ENCODE assay signal across 16 cellular contexts in the genomic region with DNA sequence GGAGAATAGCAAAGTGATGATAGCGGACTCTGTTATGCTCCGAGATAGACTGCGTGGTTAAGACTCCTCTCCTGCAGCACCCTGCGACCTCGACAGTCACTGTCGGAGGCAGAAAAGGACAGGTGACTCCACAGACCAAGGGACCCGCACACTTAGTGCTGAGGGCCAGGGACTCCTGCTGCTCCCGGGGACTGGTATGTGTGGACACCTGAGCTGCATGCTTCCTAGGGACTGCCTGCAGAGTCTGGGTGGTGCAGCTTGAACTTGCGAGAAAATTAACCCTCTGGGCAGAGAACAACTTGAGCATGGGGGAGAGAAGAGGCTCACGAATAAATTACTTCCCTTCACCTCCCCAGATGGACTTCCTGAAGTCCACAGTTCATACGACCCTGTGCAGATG.
DNase-seq lines count a peak whose midpoint lies in the region; ATAC-seq and TF ChIP-seq lines count a peak whose summit lies in the region.
"Had no signal": no experiment of that assay in that cellular context is flagged by ENCODE, and none has a peak within 500 bp of the region (broad histone marks: within the 10 kb centered on the region; RNA-seq: fewer than 3 reads in every experiment).

No MANE protein-coding gene starts in this region.

- H3K27ac ChIP-seq in GM23338 (ENCODE audit: low read depth), result no peak overlapping the region
- H3K27ac ChIP-seq: BLaER1 treated with 17β-estradiol and CSF1 and Interleukin-3, amounts not matched to agents 10 nM and 100 nM; HL-60 had no signal

- H3K4me3 ChIP-seq in GM23338, result no peak overlapping the region
- H3K4me3 ChIP-seq: BLaER1 treated with 17β-estradiol and CSF1 and Interleukin-3, amounts not matched to agents 10 nM and 100 nM had no signal

- H3K4me1 Mint-ChIP-seq in GM23338 (peaks cover 14% of the 10 kb centered on the region), glutamatergic neuron (ENCODE audit: low read depth, unreplicated experiment) (peaks cover 11% of the 10 kb centered on the region), chondrocyte (ENCODE audit: low read depth) (no peaks in the 10 kb centered on the region)
- H3K4me1 Mint-ChIP-seq: B cell had no signal

- H3K79me2 ChIP-seq in GM23338 (replicated peaks; ENCODE audit: insufficient read depth), result no peaks in the 10 kb centered on the region

- H3K27ac Mint-ChIP-seq in GM23338 (no peak overlapping the region), glutamatergic neuron (ENCODE audit: unreplicated experiment) (peak overlapping the region; percentile 23), chondrocyte (ENCODE audit: unreplicated experiment) (no peak overlapping the region)
- H3K27ac Mint-ChIP-seq: B cell; CD8-positive, alpha-beta T cell; H9 had no signal

- ATAC-seq in GM23338 (peak; percentile 73), GM18868 (IDR thresholded peaks at IDR 0.05; ENCODE audit: unreplicated experiment) (no peak)
- ATAC-seq: CD8-positive, alpha-beta T cell had no signal

- peak; percentile 8 for DNase-seq in GM23338 (ENCODE audit: low spot score)
- DNase-seq in NCI-H748 treated with DMSO at 0.1 percent for 48 hours (lab: John Stamatoyannopoulos, UW), result peak; percentile 3
- DNase-seq in glutamatergic neuron, result no peak
- DNase-seq in G401 (ENCODE audit: low spot score), result no peak
- no peak for DNase-seq in chondrocyte (ENCODE audit: low spot score)
- DNase-seq: CD8-positive, alpha-beta T cell; DMS 273 treated with DMSO at 0.1 percent for 48 hours; DMS53; DND-41; EL; GOT3; H9 had no signal

- H3K27me3 Mint-ChIP-seq in GM23338 (ENCODE audit: insufficient read depth, low read depth, poor library complexity) (peaks cover 5% of the 10 kb centered on the region), glutamatergic neuron (ENCODE audit: unreplicated experiment) (no peaks in the 10 kb centered on the region), chondrocyte (ENCODE audit: low read depth) (peaks cover 26% of the 10 kb centered on the region)

- no peaks in the 10 kb centered on the region for H3F3A ChIP-seq in GM23338 (replicated peaks; ENCODE audit: low read depth)

- H3K36me3 Mint-ChIP-seq in GM23338 (ENCODE audit: low read depth), result peaks cover 5% of the 10 kb centered on the region; the same call in 1 of the 3 replicates
- H3K36me3 Mint-ChIP-seq in glutamatergic neuron (ENCODE audit: unreplicated experiment), result peaks cover 3% of the 10 kb centered on the region
- no peaks in the 10 kb centered on the region for H3K36me3 Mint-ChIP-seq in chondrocyte (ENCODE audit: low read depth)
- H3K36me3 Mint-ChIP-seq: CD8-positive, alpha-beta T cell had no signal

- H3K4me3 Mint-ChIP-seq in GM23338 (no peak overlapping the region), glutamatergic neuron (ENCODE audit: unreplicated experiment) (no peak overlapping the region), chondrocyte (ENCODE audit: unreplicated experiment) (no peak overlapping the region)
- H3K4me3 Mint-ChIP-seq: B cell; CD8-positive, alpha-beta T cell; H9 had no signal

- no peaks in the 10 kb centered on the region for H3K9me2 ChIP-seq in GM23338 (ENCODE audit: insufficient read depth)

- H3K4me2 ChIP-seq in GM23338, result no peak overlapping the region
- H3K4me2 ChIP-seq: BLaER1 treated with 17β-estradiol and CSF1 and Interleukin-3, amounts not matched to agents 10 nM and 100 nM had no signal

- in situ Hi-C loops in G401 (cut with HindIII; ENCODE audit: low sequenced_read_pairs), result no loop called here

- H3K36me3 ChIP-seq in GM23338 (ENCODE audit: insufficient read depth), result no peaks in the 10 kb centered on the region
- H3K36me3 ChIP-seq: BLaER1 treated with 17β-estradiol and CSF1 and Interleukin-3, amounts not matched to agents 10 nM and 100 nM had no signal

- TF ChIP-seq CTCF in GM23338 (conservative IDR thresholded peaks at IDR 0.05; ENCODE audit: low read depth in 2 of 2) (no peak), glutamatergic neuron (IDR thresholded peaks at IDR 0.05; ENCODE audit: partially characterized antibody, unreplicated experiment) (no peak), chondrocyte (IDR thresholded peaks at IDR 0.05) (no peak)

- no peaks in the 10 kb centered on the region for H4K20me1 ChIP-seq in GM23338 (replicated peaks; ENCODE audit: insufficient read depth)
- H4K20me1 ChIP-seq: BLaER1 treated with 17β-estradiol and CSF1 and Interleukin-3, amounts not matched to agents 10 nM and 100 nM had no signal

- peak overlapping the region; percentile 48; the same call in 1 of the 2 replicates for H2AFZ ChIP-seq in GM23338

- H3K9me3 Mint-ChIP-seq in GM23338, result peaks cover 12% of the 10 kb centered on the region
- no peaks in the 10 kb centered on the region for H3K9me3 Mint-ChIP-seq in glutamatergic neuron (ENCODE audit: unreplicated experiment)
- H3K9me3 Mint-ChIP-seq in chondrocyte (ENCODE audit: low read depth), result peaks cover 10% of the 10 kb centered on the region

- no peaks in the 10 kb centered on the region for H3K27me3 ChIP-seq in GM23338 (ENCODE audit: insufficient read depth)
- H3K27me3 ChIP-seq: BLaER1 treated with 17β-estradiol and CSF1 and Interleukin-3, amounts not matched to agents 10 nM and 100 nM had no signal

- no peaks in the 10 kb centered on the region for H3K4me1 ChIP-seq in GM23338 (ENCODE audit: insufficient read depth)
- H3K4me1 ChIP-seq: BLaER1 treated with 17β-estradiol and CSF1 and Interleukin-3, amounts not matched to agents 10 nM and 100 nM had no signal

TF ChIP-seq in GM23338, 12 proteins besides CTCF, POLR2A, EP300 and RAD21 (continues in another document):
- TF ChIP-seq, protein P1, sequence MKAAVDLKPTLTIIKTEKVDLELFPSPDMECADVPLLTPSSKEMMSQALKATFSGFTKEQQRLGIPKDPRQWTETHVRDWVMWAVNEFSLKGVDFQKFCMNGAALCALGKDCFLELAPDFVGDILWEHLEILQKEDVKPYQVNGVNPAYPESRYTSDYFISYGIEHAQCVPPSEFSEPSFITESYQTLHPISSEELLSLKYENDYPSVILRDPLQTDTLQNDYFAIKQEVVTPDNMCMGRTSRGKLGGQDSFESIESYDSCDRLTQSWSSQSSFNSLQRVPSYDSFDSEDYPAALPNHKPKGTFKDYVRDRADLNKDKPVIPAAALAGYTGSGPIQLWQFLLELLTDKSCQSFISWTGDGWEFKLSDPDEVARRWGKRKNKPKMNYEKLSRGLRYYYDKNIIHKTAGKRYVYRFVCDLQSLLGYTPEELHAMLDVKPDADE (IDR thresholded peaks at IDR 0.05), result no peak
- TF ChIP-seq, protein P2, sequence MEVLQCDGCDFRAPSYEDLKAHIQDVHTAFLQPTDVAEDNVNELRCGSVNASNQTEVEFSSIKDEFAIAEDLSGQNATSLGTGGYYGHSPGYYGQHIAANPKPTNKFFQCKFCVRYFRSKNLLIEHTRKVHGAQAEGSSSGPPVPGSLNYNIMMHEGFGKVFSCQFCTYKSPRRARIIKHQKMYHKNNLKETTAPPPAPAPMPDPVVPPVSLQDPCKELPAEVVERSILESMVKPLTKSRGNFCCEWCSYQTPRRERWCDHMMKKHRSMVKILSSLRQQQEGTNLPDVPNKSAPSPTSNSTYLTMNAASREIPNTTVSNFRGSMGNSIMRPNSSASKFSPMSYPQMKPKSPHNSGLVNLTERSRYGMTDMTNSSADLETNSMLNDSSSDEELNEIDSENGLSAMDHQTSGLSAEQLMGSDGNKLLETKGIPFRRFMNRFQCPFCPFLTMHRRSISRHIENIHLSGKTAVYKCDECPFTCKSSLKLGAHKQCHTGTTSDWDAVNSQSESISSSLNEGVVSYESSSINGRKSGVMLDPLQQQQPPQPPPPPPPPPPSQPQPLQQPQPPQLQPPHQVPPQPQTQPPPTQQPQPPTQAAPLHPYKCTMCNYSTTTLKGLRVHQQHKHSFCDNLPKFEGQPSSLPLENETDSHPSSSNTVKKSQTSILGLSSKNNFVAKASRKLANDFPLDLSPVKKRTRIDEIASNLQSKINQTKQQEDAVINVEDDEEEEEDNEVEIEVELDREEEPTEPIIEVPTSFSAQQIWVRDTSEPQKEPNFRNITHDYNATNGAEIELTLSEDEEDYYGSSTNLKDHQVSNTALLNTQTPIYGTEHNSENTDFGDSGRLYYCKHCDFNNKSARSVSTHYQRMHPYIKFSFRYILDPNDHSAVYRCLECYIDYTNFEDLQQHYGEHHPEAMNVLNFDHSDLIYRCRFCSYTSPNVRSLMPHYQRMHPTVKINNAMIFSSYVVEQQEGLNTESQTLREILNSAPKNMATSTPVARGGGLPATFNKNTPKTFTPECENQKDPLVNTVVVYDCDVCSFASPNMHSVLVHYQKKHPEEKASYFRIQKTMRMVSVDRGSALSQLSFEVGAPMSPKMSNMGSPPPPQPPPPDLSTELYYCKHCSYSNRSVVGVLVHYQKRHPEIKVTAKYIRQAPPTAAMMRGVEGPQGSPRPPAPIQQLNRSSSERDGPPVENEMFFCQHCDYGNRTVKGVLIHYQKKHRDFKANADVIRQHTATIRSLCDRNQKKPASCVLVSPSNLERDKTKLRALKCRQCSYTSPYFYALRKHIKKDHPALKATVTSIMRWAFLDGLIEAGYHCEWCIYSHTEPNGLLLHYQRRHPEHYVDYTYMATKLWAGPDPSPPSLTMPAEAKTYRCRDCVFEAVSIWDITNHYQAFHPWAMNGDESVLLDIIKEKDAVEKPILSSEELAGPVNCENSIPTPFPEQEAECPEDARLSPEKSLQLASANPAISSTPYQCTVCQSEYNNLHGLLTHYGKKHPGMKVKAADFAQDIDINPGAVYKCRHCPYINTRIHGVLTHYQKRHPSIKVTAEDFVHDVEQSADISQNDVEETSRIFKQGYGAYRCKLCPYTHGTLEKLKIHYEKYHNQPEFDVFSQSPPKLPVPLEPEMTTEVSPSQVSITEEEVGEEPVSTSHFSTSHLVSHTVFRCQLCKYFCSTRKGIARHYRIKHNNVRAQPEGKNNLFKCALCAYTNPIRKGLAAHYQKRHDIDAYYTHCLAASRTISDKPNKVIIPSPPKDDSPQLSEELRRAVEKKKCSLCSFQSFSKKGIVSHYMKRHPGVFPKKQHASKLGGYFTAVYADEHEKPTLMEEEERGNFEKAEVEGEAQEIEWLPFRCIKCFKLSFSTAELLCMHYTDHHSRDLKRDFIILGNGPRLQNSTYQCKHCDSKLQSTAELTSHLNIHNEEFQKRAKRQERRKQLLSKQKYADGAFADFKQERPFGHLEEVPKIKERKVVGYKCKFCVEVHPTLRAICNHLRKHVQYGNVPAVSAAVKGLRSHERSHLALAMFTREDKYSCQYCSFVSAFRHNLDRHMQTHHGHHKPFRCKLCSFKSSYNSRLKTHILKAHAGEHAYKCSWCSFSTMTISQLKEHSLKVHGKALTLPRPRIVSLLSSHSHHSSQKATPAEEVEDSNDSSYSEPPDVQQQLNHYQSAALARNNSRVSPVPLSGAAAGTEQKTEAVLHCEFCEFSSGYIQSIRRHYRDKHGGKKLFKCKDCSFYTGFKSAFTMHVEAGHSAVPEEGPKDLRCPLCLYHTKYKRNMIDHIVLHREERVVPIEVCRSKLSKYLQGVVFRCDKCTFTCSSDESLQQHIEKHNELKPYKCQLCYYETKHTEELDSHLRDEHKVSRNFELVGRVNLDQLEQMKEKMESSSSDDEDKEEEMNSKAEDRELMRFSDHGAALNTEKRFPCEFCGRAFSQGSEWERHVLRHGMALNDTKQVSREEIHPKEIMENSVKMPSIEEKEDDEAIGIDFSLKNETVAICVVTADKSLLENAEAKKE (CRISPR knock-in tag; IDR thresholded peaks at IDR 0.05), result no peak
- TF ChIP-seq ZNF331 (CRISPR knock-in tag; IDR thresholded peaks at IDR 0.05; ENCODE audit: low read depth), result no peak

Comparison
In these comparisons a context has a peak if more than half of its experiments do, and no peak if none do; other contexts are left out.
1. DNase-seq: peak in GM23338 (single experiment) and NCI-H748 treated with DMSO at 0.1 percent for 48 hours (single experiment); none in glutamatergic neuron (single experiment), G401 (single experiment) and chondrocyte (single experiment).